ENCODE assay signal across 8 cellular contexts in genomic region chr19:2166741-2167738, GRCh38. TPM values are rescaled to one million over a fixed set of nuclear protein-coding genes. Genes with fewer than 3 reads are reported as not detected.
DNase-seq lines count a peak whose midpoint lies in the region; ATAC-seq and TF ChIP-seq lines count a peak whose summit lies in the region.

No MANE protein-coding gene starts in this region.

- no peaks in the 10 kb centered on the region for H3K36me3 ChIP-seq in mucosa of descending colon (ENCODE audit: low read depth)

- H3K4me3 ChIP-seq in mucosa of descending colon, result no peak overlapping the region

- no peak overlapping the region for H3K27ac Mint-ChIP-seq in endothelial cell (ENCODE audit: unreplicated experiment)

- H3K4me1 Mint-ChIP-seq in endothelial cell (ENCODE audit: unreplicated experiment), result peaks cover 18% of the 10 kb centered on the region

- DNase-seq in EL, result peak; percentile 89
- peak; percentile 27 for DNase-seq in NCI-H460 (ENCODE audit: extremely low read depth, low read depth)
- DNase-seq in cerebellum (ENCODE audit: low spot score), result peak; percentile 92
- peak; percentile 78 to 90 (median 84) for DNase-seq in mucosa of descending colon
- no peak for DNase-seq in ecto neural progenitor cell (ENCODE audit: low spot score)
- no peak for DNase-seq in endothelial cell (ENCODE audit: low spot score)
- DNase-seq in NCI-H2171 treated with DMSO at 0.1 percent for 48 hours (lab: John Stamatoyannopoulos, UW), result no peak

- H3K4me3 Mint-ChIP-seq in endothelial cell (ENCODE audit: unreplicated experiment), result no peak overlapping the region

- peaks cover 3% of the 10 kb centered on the region for H3K36me3 Mint-ChIP-seq in endothelial cell (ENCODE audit: low read depth, unreplicated experiment)

- intact Hi-C loops in mucosa of descending colon (cut with DNase I, micrococcal nuclease), result no loop called here

- no peaks in the 10 kb centered on the region for H3K9me3 ChIP-seq in mucosa of descending colon

- ATAC-seq in mucosa of descending colon (peak; percentile 43), GM21825 (IDR thresholded peaks at IDR 0.05; ENCODE audit: unreplicated experiment) (no peak)

- peaks cover 17% of the 10 kb centered on the region for H3K27me3 Mint-ChIP-seq in endothelial cell (ENCODE audit: unreplicated experiment)

- TF ChIP-seq CTCF in mucosa of descending colon (IDR thresholded peaks at IDR 0.05), result no peak
- no peak for TF ChIP-seq CTCF in endothelial cell (IDR thresholded peaks at IDR 0.05; ENCODE audit: unreplicated experiment)

- H3K4me1 ChIP-seq in mucosa of descending colon (ENCODE audit: low read depth), result peaks cover 58% of the 10 kb centered on the region

- no peaks in the 10 kb centered on the region for H3K9me3 Mint-ChIP-seq in endothelial cell (ENCODE audit: unreplicated experiment)

RNA-seq across cellular contexts. Expression of gene DOT1L, which starts 3.3 kb away (rescaled TPM):
- 4.8 and 5.4 TPM in 2 replicates for total RNA-seq in NCI-H460 (2014; rRNA removed; shearing (Covaris generic))
- 10.7 and 12.8 TPM in 2 replicates for polyA plus RNA-seq in NCI-H460 (2014; cell fraction: nucleus; rRNA removed)
- total RNA-seq in cerebellum (12.0 TPM), mucosa of descending colon (10 to 100 TPM; 38.1 to 48.1 (median 44.5) TPM), endothelial cell (ENCODE audit: unreplicated experiment) (57.1 TPM)

RNA-seq across cellular contexts. Expression of gene AP3D1, which starts 15.7 kb away (rescaled TPM):
- 67.6 and 83.8 TPM in 2 replicates for total RNA-seq in NCI-H460 (2014; rRNA removed; shearing (Covaris generic))
- 72.6 and 92.1 TPM in 2 replicates for polyA plus RNA-seq in NCI-H460 (2014; cell fraction: nucleus; rRNA removed)
- total RNA-seq in cerebellum (56.6 TPM), mucosa of descending colon (100 to 1,000 TPM; 103 to 120 (median 103) TPM), endothelial cell (ENCODE audit: unreplicated experiment) (169 TPM)

Comparison
In these comparisons a context has a peak if more than half of its experiments do, and no peak if none do; other contexts are left out.
1. DNase-seq: peak in EL (single experiment), NCI-H460 (single experiment), cerebellum (single experiment) and mucosa of descending colon (3 of 3); none in ecto neural progenitor cell (single experiment), endothelial cell (single experiment) and NCI-H2171 treated with DMSO at 0.1 percent for 48 hours (single experiment).